ENCODE assay signal across 8 cellular contexts in genomic region chr1:224205438-224205840, GRCh38. TPM values are rescaled to one million over a fixed set of nuclear protein-coding genes. Genes with fewer than 3 reads are reported as not detected.
DNase-seq lines count a peak whose midpoint lies in the region; ATAC-seq and TF ChIP-seq lines count a peak whose summit lies in the region.

No MANE protein-coding gene starts in this region.

- H3K36me3 Mint-ChIP-seq in activated naive CD8-positive, alpha-beta T cell = no peaks in the 10 kb centered on the region
- no peaks in the 10 kb centered on the region for H3K36me3 Mint-ChIP-seq in memory B cell

- TF ChIP-seq POLR2A in suprapubic skin (IDR thresholded peaks at IDR 0.05) = no peak

- peak overlapping the region; percentile 76 for H3K27ac ChIP-seq in suprapubic skin

- TF ChIP-seq EP300 in suprapubic skin (IDR thresholded peaks at IDR 0.05) = no peak

- ATAC-seq in memory B cell (ENCODE audit: low read depth) = no peak
- no peak for ATAC-seq in HG02588 (IDR thresholded peaks at IDR 0.05; ENCODE audit: unreplicated experiment)

- H3K9me3 ChIP-seq in suprapubic skin = no peaks in the 10 kb centered on the region

- 25% methylated on average over 2 of the region's 4 CpGs for WGBS in suprapubic skin

- peak overlapping the region; percentile 84 for H3K27ac Mint-ChIP-seq in activated naive CD8-positive, alpha-beta T cell
- H3K27ac Mint-ChIP-seq in memory B cell = peak overlapping the region; percentile 72

- DNase-seq in activated gamma-delta T cell treated with Interleukin-2 at 50 U/mL for 16 hours (peak; percentile 11), activated gamma-delta T cell (lab: John Stamatoyannopoulos, UW) (no peak), NCI-H226 (peak; percentile 6), memory B cell (ENCODE audit: low spot score in 2 of 2) (no peak), suprapubic skin (ENCODE audit: low spot score in 2 of 2) (no peak)
- DNase-seq in central memory CD4-positive, alpha-beta T cell = no peak

- peak overlapping the region; percentile 67 for H3K4me3 Mint-ChIP-seq in activated naive CD8-positive, alpha-beta T cell
- H3K4me3 Mint-ChIP-seq in memory B cell = peak overlapping the region; percentile 66

- peaks cover 11% of the 10 kb centered on the region for H3K4me1 Mint-ChIP-seq in activated naive CD8-positive, alpha-beta T cell (ENCODE audit: low read depth)
- H3K4me1 Mint-ChIP-seq in memory B cell = peaks cover 31% of the 10 kb centered on the region

- no peaks in the 10 kb centered on the region for H3K27me3 ChIP-seq in suprapubic skin

- peaks cover 46% of the 10 kb centered on the region for H3K4me1 ChIP-seq in suprapubic skin

- no peaks in the 10 kb centered on the region for H3K27me3 Mint-ChIP-seq in activated naive CD8-positive, alpha-beta T cell
- no peaks in the 10 kb centered on the region for H3K27me3 Mint-ChIP-seq in memory B cell

- H3K36me3 ChIP-seq in suprapubic skin = no peaks in the 10 kb centered on the region

- no peak for TF ChIP-seq CTCF in suprapubic skin (IDR thresholded peaks at IDR 0.05)

- H3K9me3 Mint-ChIP-seq in activated naive CD8-positive, alpha-beta T cell (ENCODE audit: low read depth) = no peaks in the 10 kb centered on the region
- no peaks in the 10 kb centered on the region for H3K9me3 Mint-ChIP-seq in memory B cell

- H3K4me3 ChIP-seq in suprapubic skin = no peak overlapping the region

RNA-seq across cellular contexts. Expression of gene DEGS1, which starts 22.4 kb away (rescaled TPM):
- 100 to 1,000 TPM; 363 to 847 (median 705) TPM for total RNA-seq in suprapubic skin

Comparison
In these comparisons a context has a peak if more than half of its experiments do, and no peak if none do; other contexts are left out.
1. DNase-seq: peak in activated gamma-delta T cell treated with Interleukin-2 at 50 U/mL for 16 hours (single experiment) and NCI-H226 (single experiment); none in activated gamma-delta T cell (single experiment), memory B cell (0 of 2), suprapubic skin (0 of 2) and central memory CD4-positive, alpha-beta T cell (single experiment).